In the genomic region with DNA sequence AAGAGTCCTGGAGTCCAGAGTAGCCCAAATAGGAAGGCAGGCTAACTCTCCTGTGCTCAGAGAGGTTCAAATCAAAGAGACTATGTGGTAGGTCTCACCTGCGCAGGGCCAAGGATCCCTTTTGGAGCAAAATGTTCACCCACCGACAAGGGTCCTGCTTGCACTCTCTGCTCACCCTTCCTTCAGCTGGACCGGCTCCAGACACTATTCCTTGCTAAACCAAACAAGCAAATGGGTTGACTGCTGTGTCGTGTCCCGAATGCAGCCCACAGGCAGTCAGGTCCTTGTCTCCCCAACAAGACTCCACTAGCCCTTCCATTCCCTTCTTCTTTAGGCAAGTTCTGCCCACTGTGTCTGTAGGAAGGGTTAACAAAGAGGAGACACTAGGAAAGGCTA, we compare ENCODE assay signal across 8 cellular contexts. TPM values are rescaled to one million over a fixed set of nuclear protein-coding genes. Genes with fewer than 3 reads are reported as not detected.
DNase-seq lines count a peak whose midpoint lies in the region; ATAC-seq and TF ChIP-seq lines count a peak whose summit lies in the region.

No MANE protein-coding gene starts in this region.

- no peak for TF ChIP-seq EP300 in suprapubic skin (IDR thresholded peaks at IDR 0.05)

- POLR2A ChIA-PET in WTC11 (lab: Charles Lee): no interaction called here

- peaks cover 19% of the 10 kb centered on the region for H3K4me1 ChIP-seq in CD4-positive, CD25-positive, alpha-beta regulatory T cell (ENCODE audit: control insufficient read depth, insufficient read depth, low read length, poor library complexity, severe bottlenecking)
- no peaks in the 10 kb centered on the region for H3K4me1 ChIP-seq in GM23248 (ENCODE audit: insufficient read depth)
- H3K4me1 ChIP-seq in iPS-18a (ENCODE audit: control insufficient read depth, low read depth, low read length): peaks cover 5% of the 10 kb centered on the region
- peaks cover 5% of the 10 kb centered on the region for H3K4me1 ChIP-seq in suprapubic skin

- CTCF ChIA-PET in WTC11 (lab: Charles Lee): no interaction called here

- peaks cover 0 to 44% (median 19%) of the 10 kb centered on the region in 4 donors for H3K4me1 Mint-ChIP-seq in CD4-positive, CD25-positive, alpha-beta regulatory T cell
- H3K4me1 Mint-ChIP-seq in WTC11: peaks cover 2% of the 10 kb centered on the region; the same call in 1 of the 2 replicates

- H3K79me2 ChIP-seq in GM23248 (ENCODE audit: insufficient read depth): peaks cover 5% of the 10 kb centered on the region; the same call in 1 of the 2 replicates

- H4K20me1 ChIP-seq in GM23248 (ENCODE audit: insufficient read depth): no peaks in the 10 kb centered on the region

- H3K36me3 Mint-ChIP-seq in CD4-positive, CD25-positive, alpha-beta regulatory T cell: peaks cover 3% of the 10 kb centered on the region
- peaks cover 2% of the 10 kb centered on the region; the same call in 1 of the 2 replicates for H3K36me3 Mint-ChIP-seq in WTC11

- H3K4me3 ChIP-seq in CD4-positive, CD25-positive, alpha-beta regulatory T cell (ENCODE audit: low read depth, low read length): peak overlapping the region; percentile 89
- H3K4me3 ChIP-seq in GM23248: peak overlapping the region; percentile 85
- peak overlapping the region; percentile 78 for H3K4me3 ChIP-seq in iPS-18a (ENCODE audit: low read length)
- peak overlapping the region; percentile 62 for H3K4me3 ChIP-seq in suprapubic skin

- TF ChIP-seq CTCF in WTC11 (IDR thresholded peaks at IDR 0.05): no peak
- no peak for TF ChIP-seq CTCF in suprapubic skin (IDR thresholded peaks at IDR 0.05)
- TF ChIP-seq CTCF in GM13976 (IDR thresholded peaks at IDR 0.05; ENCODE audit: borderline replicate concordance, control extremely low read depth, extremely low read depth, insufficient read depth, missing control alignments): no peak

- WGBS in GM23248 (ENCODE audit: low coverage in 1 of 2, low lambda C conversion rate in 2 of 2, missing lambda C conversion rate in 2 of 2), 2 experiments: 3 to 10% methylated on average over 5 of the region's 5 CpGs
- 47% methylated on average over 5 of the region's 5 CpGs for WGBS in suprapubic skin

- H3K4me2 ChIP-seq in GM23248 (ENCODE audit: unreplicated experiment): peak overlapping the region; percentile 85

- H3K9ac ChIP-seq in GM23248: peak overlapping the region; percentile 79
- H3K9ac ChIP-seq in iPS-18a (ENCODE audit: low read length): peak overlapping the region; percentile 69

- peak overlapping the region; percentile 94 for H2AFZ ChIP-seq in GM23248

- H3K36me3 ChIP-seq in CD4-positive, CD25-positive, alpha-beta regulatory T cell (ENCODE audit: control insufficient read depth, insufficient read depth, low read length): no peaks in the 10 kb centered on the region
- no peaks in the 10 kb centered on the region for H3K36me3 ChIP-seq in GM23248 (ENCODE audit: low read depth)
- H3K36me3 ChIP-seq in iPS-18a (ENCODE audit: control insufficient read depth, low read depth, low read length): no peaks in the 10 kb centered on the region
- H3K36me3 ChIP-seq in suprapubic skin: no peaks in the 10 kb centered on the region

- H3K9me3 ChIP-seq in CD4-positive, CD25-positive, alpha-beta regulatory T cell (ENCODE audit: control insufficient read depth in 2 of 2, low read length in 2 of 2): no peaks in the 10 kb centered on the region
- H3K9me3 ChIP-seq in GM23248 (ENCODE audit: low read depth) (no peaks in the 10 kb centered on the region), iPS-18a (ENCODE audit: control insufficient read depth, low read depth, low read length) (no peaks in the 10 kb centered on the region), suprapubic skin (no peaks in the 10 kb centered on the region)

- H3K9me2 ChIP-seq in GM23248 (ENCODE audit: insufficient read depth): no peaks in the 10 kb centered on the region

- peak overlapping the region; percentile 90 for H3K27ac ChIP-seq in CD4-positive, CD25-positive, alpha-beta regulatory T cell (ENCODE audit: insufficient read depth, low read length, poor library complexity, severe bottlenecking)
- H3K27ac ChIP-seq in GM23248 (peak overlapping the region; percentile 67), iPS-18a (ENCODE audit: low read length) (peak overlapping the region; percentile 77), suprapubic skin (peak overlapping the region; percentile 94)

- peak overlapping the region; percentile 95 to 99 (median 97) for H3K27ac Mint-ChIP-seq in CD4-positive, CD25-positive, alpha-beta regulatory T cell
- peak overlapping the region; percentile 84; the same call in 1 of the 2 replicates for H3K27ac Mint-ChIP-seq in WTC11

- no peak for DNase-seq in CD4-positive, CD25-positive, alpha-beta regulatory T cell
- DNase-seq in GM23248 (no peak), WTC11 (ENCODE audit: low spot score) (no peak), suprapubic skin (ENCODE audit: low spot score in 2 of 2) (peak in 1 of 2 donors; percentile 56), GM13976 (ENCODE audit: low spot score) (no peak), midbrain (lab: John Stamatoyannopoulos, UW) (no peak)

- ATAC-seq in CD4-positive, CD25-positive, alpha-beta regulatory T cell (ENCODE audit: low read depth in 2 of 2): no peak
- no peak; the same call in 1 of the 2 replicates for ATAC-seq in WTC11
- ATAC-seq in GM21367 (IDR thresholded peaks at IDR 0.05; ENCODE audit: unreplicated experiment): no peak

- H3K27me3 Mint-ChIP-seq in CD4-positive, CD25-positive, alpha-beta regulatory T cell: no peaks in the 10 kb centered on the region
- no peaks in the 10 kb centered on the region for H3K27me3 Mint-ChIP-seq in WTC11 (ENCODE audit: low read depth)

- H3F3A ChIP-seq in GM23248 (ENCODE audit: insufficient read depth): no peaks in the 10 kb centered on the region

- H3K27me3 ChIP-seq in CD4-positive, CD25-positive, alpha-beta regulatory T cell (ENCODE audit: control insufficient read depth, insufficient read depth, low read length): no peaks in the 10 kb centered on the region
- H3K27me3 ChIP-seq in GM23248 (replicated peaks; ENCODE audit: insufficient read depth) (no peaks in the 10 kb centered on the region), iPS-18a (ENCODE audit: control insufficient read depth, insufficient read depth, low read length) (no peaks in the 10 kb centered on the region), suprapubic skin (no peaks in the 10 kb centered on the region)

- in situ Hi-C loops in GM23248 (cut with MboI): no loop called here
- in situ Hi-C loops in GM13976 (cut with MboI; ENCODE audit: low sequenced_read_pairs, unreplicated experiment): no loop called here

- no peak for TF ChIP-seq POLR2A in suprapubic skin (IDR thresholded peaks at IDR 0.05)

- H3K4me3 Mint-ChIP-seq in CD4-positive, CD25-positive, alpha-beta regulatory T cell: peak overlapping the region; percentile 90 to 97 (median 92)
- peak overlapping the region; percentile 76 for H3K4me3 Mint-ChIP-seq in WTC11

- peaks cover 0 to 1% (median 0%) of the 10 kb centered on the region in 7 donors for H3K9me3 Mint-ChIP-seq in CD4-positive, CD25-positive, alpha-beta regulatory T cell
- H3K9me3 Mint-ChIP-seq in WTC11: no peaks in the 10 kb centered on the region

TF ChIP-seq in WTC11, 78 proteins besides CTCF, POLR2A, EP300 and RAD21 (continues in another document):
- TF ChIP-seq PRRX2 (CRISPR knock-in tag; IDR thresholded peaks at IDR 0.05) (no peak), ZNF121 (CRISPR knock-in tag; IDR thresholded peaks at IDR 0.05) (no peak), TEAD4 (CRISPR knock-in tag; IDR thresholded peaks at IDR 0.05) (no peak), CREM (CRISPR knock-in tag; IDR thresholded peaks at IDR 0.05) (no peak), GRHL2 (CRISPR knock-in tag; IDR thresholded peaks at IDR 0.05; ENCODE audit: insufficient replicate concordance, severe bottlenecking) (no peak), EMX1 (CRISPR knock-in tag; IDR thresholded peaks at IDR 0.05) (no peak), ZNF317 (CRISPR knock-in tag; IDR thresholded peaks at IDR 0.05; ENCODE audit: borderline replicate concordance, low read depth) (no peak), ZNF416 (CRISPR knock-in tag; IDR thresholded peaks at IDR 0.05) (no peak), ETV6 (CRISPR knock-in tag; IDR thresholded peaks at IDR 0.05) (no peak)
- TF ChIP-seq, protein P1, sequence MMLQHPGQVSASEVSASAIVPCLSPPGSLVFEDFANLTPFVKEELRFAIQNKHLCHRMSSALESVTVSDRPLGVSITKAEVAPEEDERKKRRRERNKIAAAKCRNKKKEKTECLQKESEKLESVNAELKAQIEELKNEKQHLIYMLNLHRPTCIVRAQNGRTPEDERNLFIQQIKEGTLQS (CRISPR knock-in tag; conservative IDR thresholded peaks at IDR 0.05): no peak
- TF ChIP-seq, protein P2, sequence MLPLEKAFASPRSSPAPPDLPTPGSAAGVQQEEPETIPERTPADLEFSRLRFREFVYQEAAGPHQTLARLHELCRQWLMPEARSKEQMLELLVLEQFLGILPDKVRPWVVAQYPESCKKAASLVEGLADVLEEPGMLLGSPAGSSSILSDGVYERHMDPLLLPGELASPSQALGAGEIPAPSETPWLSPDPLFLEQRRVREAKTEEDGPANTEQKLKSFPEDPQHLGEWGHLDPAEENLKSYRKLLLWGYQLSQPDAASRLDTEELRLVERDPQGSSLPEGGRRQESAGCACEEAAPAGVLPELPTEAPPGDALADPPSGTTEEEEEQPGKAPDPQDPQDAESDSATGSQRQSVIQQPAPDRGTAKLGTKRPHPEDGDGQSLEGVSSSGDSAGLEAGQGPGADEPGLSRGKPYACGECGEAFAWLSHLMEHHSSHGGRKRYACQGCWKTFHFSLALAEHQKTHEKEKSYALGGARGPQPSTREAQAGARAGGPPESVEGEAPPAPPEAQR (CRISPR knock-in tag; IDR thresholded peaks at IDR 0.05): no peak

RNA-seq across cellular contexts. Expression of a gene that starts 0.8 kb away (rescaled TPM):
- 41.3 TPM for total RNA-seq in CD4-positive, CD25-positive, alpha-beta regulatory T cell
- polyA plus RNA-seq in CD4-positive, CD25-positive, alpha-beta regulatory T cell: 10 to 100 TPM; 37.2 to 52.3 (median 37.4) TPM
- total RNA-seq in GM23248 (2014; rRNA removed; shearing (Covaris generic)): 12.9 and 16.9 TPM in 2 replicates
- 8.3 and 8.5 TPM in 2 replicates for polyA plus RNA-seq in GM23248 (2016; fragmentation: Nextera tagmentation; extraction: Ambion mirVana)
- total RNA-seq in WTC11 (2021) (14.3 to 17.3 TPM (median 15.4 TPM) in 3 replicates), suprapubic skin (10 to 100 TPM; 13.6 to 34.8 (median 19.0) TPM)

RNA-seq across cellular contexts. Expression of a gene that starts 27.5 kb away (rescaled TPM):
- not detected for total RNA-seq in CD4-positive, CD25-positive, alpha-beta regulatory T cell
- not detected for polyA plus RNA-seq in CD4-positive, CD25-positive, alpha-beta regulatory T cell
- total RNA-seq in GM23248 (2014; rRNA removed; shearing (Covaris generic)): 0.32 and 0.76 TPM in 2 replicates
- 0.37 and 0.56 TPM in 2 replicates for polyA plus RNA-seq in GM23248 (2016; fragmentation: Nextera tagmentation; extraction: Ambion mirVana)
- total RNA-seq in WTC11 (2021) (3.9 to 4.2 TPM (median 3.9 TPM) in 3 replicates), suprapubic skin (under 1 TPM in 1 of 4 donors, not detected in 3; 0.21 TPM)

RNA-seq across cellular contexts. Expression of a gene that starts 46.9 kb away (rescaled TPM):
- total RNA-seq in CD4-positive, CD25-positive, alpha-beta regulatory T cell: 1.1 TPM
- polyA plus RNA-seq in CD4-positive, CD25-positive, alpha-beta regulatory T cell: under 1 TPM in 3 of 4 donors, not detected in 1; 0.07 to 0.16 (median 0.07) TPM
- 9.6 and 11.8 TPM in 2 replicates for total RNA-seq in GM23248 (2014; rRNA removed; shearing (Covaris generic))
- 2.5 and 2.6 TPM in 2 replicates for polyA plus RNA-seq in GM23248 (2016; fragmentation: Nextera tagmentation; extraction: Ambion mirVana)
- total RNA-seq in WTC11 (2021) (18.1 to 20.1 TPM (median 19.5 TPM) in 3 replicates), suprapubic skin (1 to 10 TPM in 2 of 4 donors, under 1 TPM in 2; 0.64 to 1.7 (median 1.3) TPM)
